In genomic region chr19:53880716-53881481, GRCh38 we compare ENCODE assay signal across 18 cellular contexts. TPM values are rescaled to one million over a fixed set of nuclear protein-coding genes. Genes with fewer than 3 reads are reported as not detected.
DNase-seq lines count a peak whose midpoint lies in the region; ATAC-seq and TF ChIP-seq lines count a peak whose summit lies in the region.
"Had no signal": no experiment of that assay in that cellular context is flagged by ENCODE, and none has a peak within 500 bp of the region (broad histone marks: within the 10 kb centered on the region; RNA-seq: fewer than 3 reads in every experiment).

No MANE protein-coding gene starts in this region.

- CTCF ChIA-PET in activated CD8-positive, alpha-beta memory T cell treated with anti-CD3 and anti-CD28 coated beads, Interleukin-2, amount 10 ng/mL, durations not matched to agents 7 days and 5 days (lab: Charles Lee): interaction anchor here (1.0 to 1.6 kb wide), 9 partner anchors 8 to 143 kb away, joined by 3 to 13 read pairs (median 5); partner anchors contain the start of gene MYADM

- H3K27me3 ChIP-seq in ACC112 (ENCODE audit: insufficient read depth, low read length) (peaks cover 41% of the 10 kb centered on the region), GM23338 (ENCODE audit: insufficient read depth) (peaks cover 11% of the 10 kb centered on the region), WERI-Rb-1 (ENCODE audit: insufficient read depth, low read depth, severe bottlenecking) (peaks cover 26% of the 10 kb centered on the region), iPS-20b (ENCODE audit: insufficient read depth, low read length) (peaks cover 52% of the 10 kb centered on the region), stomach (peaks cover 18 to 72% (median 34%) of the 10 kb centered on the region in 3 donors)

- WGBS in stomach, 5 donors: 23 to 37% (median 30%) methylated on average over 5 to 6 of the region's 6 CpGs

- no peak overlapping the region for H3K27ac Mint-ChIP-seq in GM23338
- H3K27ac Mint-ChIP-seq in activated CD8-positive, alpha-beta memory T cell treated with anti-CD3 and anti-CD28 coated beads, Interleukin-2, amount 10 ng/mL, durations not matched to agents 7 days and 5 days: no peak overlapping the region
- H3K27ac Mint-ChIP-seq: dendritic cell treated with granulocyte-macrophage colony-stimulating factor and Interleukin-4, amounts not matched to agents 40 ng/mL and 50 ng/mL, for 4 days; stimulated activated naive B cell treated with anti-CD40 and anti-IgM and Interleukin-4, amounts not matched to agents 10 μg/mL and 1 μg/mL and 100 μg/mL, for 72 hours; T-helper 17 cell had no signal

- peaks cover 27% of the 10 kb centered on the region for H3F3A ChIP-seq in GM23338 (replicated peaks; ENCODE audit: low read depth)

- H3K36me3 ChIP-seq in ACC112 (ENCODE audit: insufficient read depth, low read length) (no peaks in the 10 kb centered on the region), GM23338 (ENCODE audit: insufficient read depth) (no peaks in the 10 kb centered on the region), WERI-Rb-1 (no peaks in the 10 kb centered on the region; the same call in 1 of the 2 replicates), iPS-20b (ENCODE audit: insufficient read depth, low read depth, low read length) (peaks cover 6% of the 10 kb centered on the region; the same call in 1 of the 2 replicates), stomach (peaks cover 0 to 11% (median 8%) of the 10 kb centered on the region in 4 donors)

- TF ChIP-seq EP300 in stomach (IDR thresholded peaks at IDR 0.05): no peak

- peaks cover 29% of the 10 kb centered on the region for H3K27me3 Mint-ChIP-seq in GM23338 (ENCODE audit: insufficient read depth, low read depth, poor library complexity)
- H3K27me3 Mint-ChIP-seq in activated CD8-positive, alpha-beta memory T cell treated with anti-CD3 and anti-CD28 coated beads, Interleukin-2, amount 10 ng/mL, durations not matched to agents 7 days and 5 days: peaks cover 31% of the 10 kb centered on the region

- TF ChIP-seq CTCF in GM23338 (conservative IDR thresholded peaks at IDR 0.05; ENCODE audit: low read depth in 2 of 2) (no peak), WERI-Rb-1 (IDR thresholded peaks at IDR 0.05; ENCODE audit: low read depth, low read length) (no peak), stomach (IDR thresholded peaks at IDR 0.05) (no peak)

- no peaks in the 10 kb centered on the region for H4K20me1 ChIP-seq in GM23338 (replicated peaks; ENCODE audit: insufficient read depth)

- H3K4me1 ChIP-seq in ACC112 (ENCODE audit: control insufficient read depth, insufficient read depth, low read length, unreplicated experiment) (no peaks in the 10 kb centered on the region), GM23338 (ENCODE audit: insufficient read depth) (peaks cover 38% of the 10 kb centered on the region), iPS-20b (ENCODE audit: insufficient read depth, low read length) (peaks cover 24% of the 10 kb centered on the region), stomach (peaks cover 13 to 54% (median 42%) of the 10 kb centered on the region in 4 donors)

- peak overlapping the region; percentile 81 for H3K4me2 ChIP-seq in GM23338

- no peak for TF ChIP-seq POLR2A in stomach (IDR thresholded peaks at IDR 0.05)

- no peaks in the 10 kb centered on the region for H3K9me2 ChIP-seq in GM23338 (ENCODE audit: insufficient read depth)

- peak overlapping the region; percentile 66 for H3K4me3 ChIP-seq in ACC112 (ENCODE audit: low read depth, low read length)
- peak overlapping the region; percentile 89 for H3K4me3 ChIP-seq in GM23338
- peak overlapping the region; percentile 47 for H3K4me3 ChIP-seq in WERI-Rb-1 (ENCODE audit: low read depth, low read length)
- H3K4me3 ChIP-seq in iPS-20b (ENCODE audit: low read length): peak overlapping the region; percentile 68
- no peak overlapping the region for H3K4me3 ChIP-seq in stomach

- H3K79me2 ChIP-seq in ACC112 (ENCODE audit: control insufficient read depth, insufficient read depth, low read length, unreplicated experiment): no peaks in the 10 kb centered on the region
- no peaks in the 10 kb centered on the region for H3K79me2 ChIP-seq in GM23338 (replicated peaks; ENCODE audit: insufficient read depth)

- H3K9ac ChIP-seq in iPS-20b (ENCODE audit: low read depth, low read length): no peak overlapping the region

- H3K27ac ChIP-seq in ACC112 (ENCODE audit: low read depth, low read length) (no peak overlapping the region), GM23338 (ENCODE audit: low read depth) (peak overlapping the region; percentile 76), WERI-Rb-1 (no peak overlapping the region), iPS-20b (ENCODE audit: low read length) (no peak overlapping the region), stomach (no peak overlapping the region)
- H3K27ac ChIP-seq: Peyer's patch had no signal

- H3K4me1 Mint-ChIP-seq in GM23338: peaks cover 23% of the 10 kb centered on the region
- H3K4me1 Mint-ChIP-seq in activated CD8-positive, alpha-beta memory T cell treated with anti-CD3 and anti-CD28 coated beads, Interleukin-2, amount 10 ng/mL, durations not matched to agents 7 days and 5 days: peaks cover 23% of the 10 kb centered on the region

- DNase-seq in GM23338 (ENCODE audit: low spot score) (peak; percentile 71), WERI-Rb-1 (no peak), stomach (no peak)
- no peak for DNase-seq in activated CD8-positive, alpha-beta memory T cell treated with anti-CD3 and anti-CD28 coated beads, Interleukin-2, amount 10 ng/mL, durations not matched to agents 7 days and 5 days
- DNase-seq: activated CD4-positive, alpha-beta T cell treated with anti-CD3 and anti-CD28 coated beads, Interleukin-2, amount 50 U/mL, for 1 hour; NCI-H1092; NCI-H2227 treated with DMSO at 0.1 percent for 48 hours; Peyer's patch; stimulated activated CD4-positive, alpha-beta T cell treated with anti-CD3 and anti-CD28 coated beads, Interleukin-4, amount 100 ng/mL, for 1 hour; stimulated activated naive B cell treated with anti-CD40 and anti-IgM and Interleukin-4, amounts not matched to agents 10 μg/mL and 1 μg/mL and 100 μg/mL, for 72 hours; T-helper 17 cell had no signal

- peaks cover 3% of the 10 kb centered on the region; the same call in 2 of the 3 replicates for H3K36me3 Mint-ChIP-seq in GM23338 (ENCODE audit: low read depth)
- H3K36me3 Mint-ChIP-seq in activated CD8-positive, alpha-beta memory T cell treated with anti-CD3 and anti-CD28 coated beads, Interleukin-2, amount 10 ng/mL, durations not matched to agents 7 days and 5 days: peaks cover 9% of the 10 kb centered on the region

- H2AFZ ChIP-seq in ACC112 (ENCODE audit: low read length, unreplicated experiment): no peak overlapping the region
- H2AFZ ChIP-seq in GM23338: no peak overlapping the region

- no peaks in the 10 kb centered on the region for H3K9me3 ChIP-seq in WERI-Rb-1 (ENCODE audit: severe bottlenecking)
- H3K9me3 ChIP-seq in iPS-20b (ENCODE audit: insufficient read depth, low read depth, low read length): no peaks in the 10 kb centered on the region
- H3K9me3 ChIP-seq in stomach: no peaks in the 10 kb centered on the region
- H3K9me3 ChIP-seq: Peyer's patch had no signal

- no peaks in the 10 kb centered on the region for H3K9me3 Mint-ChIP-seq in GM23338
- H3K9me3 Mint-ChIP-seq in activated CD8-positive, alpha-beta memory T cell treated with anti-CD3 and anti-CD28 coated beads, Interleukin-2, amount 10 ng/mL, durations not matched to agents 7 days and 5 days (ENCODE audit: low read depth): no peaks in the 10 kb centered on the region
- H3K9me3 Mint-ChIP-seq: dendritic cell treated with granulocyte-macrophage colony-stimulating factor and Interleukin-4, amounts not matched to agents 40 ng/mL and 50 ng/mL, for 4 days; stimulated activated naive B cell treated with anti-CD40 and anti-IgM and Interleukin-4, amounts not matched to agents 10 μg/mL and 1 μg/mL and 100 μg/mL, for 72 hours had no signal

- intact Hi-C loops in stomach (cut with DNase I; ENCODE audit: low total_unique reads): no loop called here

- H3K4me3 Mint-ChIP-seq in GM23338: no peak overlapping the region
- H3K4me3 Mint-ChIP-seq in activated CD8-positive, alpha-beta memory T cell treated with anti-CD3 and anti-CD28 coated beads, Interleukin-2, amount 10 ng/mL, durations not matched to agents 7 days and 5 days: no peak overlapping the region
- H3K4me3 Mint-ChIP-seq: dendritic cell treated with granulocyte-macrophage colony-stimulating factor and Interleukin-4, amounts not matched to agents 40 ng/mL and 50 ng/mL, for 4 days; stimulated activated naive B cell treated with anti-CD40 and anti-IgM and Interleukin-4, amounts not matched to agents 10 μg/mL and 1 μg/mL and 100 μg/mL, for 72 hours; T-helper 17 cell had no signal

- ATAC-seq in GM23338 (peak; percentile 12), HG03457 (IDR thresholded peaks at IDR 0.05; ENCODE audit: unreplicated experiment) (no peak), HG02623 (IDR thresholded peaks at IDR 0.05; ENCODE audit: unreplicated experiment) (no peak)
- ATAC-seq in activated CD8-positive, alpha-beta memory T cell treated with anti-CD3 and anti-CD28 coated beads, Interleukin-2, amount 10 ng/mL, durations not matched to agents 7 days and 5 days: no peak

TF ChIP-seq in GM23338, 12 proteins besides CTCF, POLR2A, EP300 and RAD21 (continues in another document):
- TF ChIP-seq ZNF114 (CRISPR knock-in tag; IDR thresholded peaks at IDR 0.05): no peak

RNA-seq across cellular contexts. Expression of gene PRKCG, which starts 1.1 kb away (rescaled TPM):
- total RNA-seq in GM23338 (2014; rRNA removed; shearing (Covaris generic)): 11.1 and 15.9 TPM in 2 replicates
- polyA plus RNA-seq in GM23338 (2016; fragmentation: Nextera tagmentation; extraction: Ambion mirVana): 14.9 and 15.4 TPM in 2 replicates
- total RNA-seq in activated CD8-positive, alpha-beta memory T cell treated with anti-CD3 and anti-CD28 coated beads, Interleukin-2, amount 10 ng/mL, durations not matched to agents 7 days and 5 days: not detected
- total RNA-seq in stomach: not detected
- under 1 TPM in 2 of 3 donors, not detected in 1; 0.25 to 0.30 TPM for polyA plus RNA-seq in stomach

RNA-seq across cellular contexts. Expression of gene MYADM, which starts 13.2 kb away (rescaled TPM):
- 40.5 and 57.1 TPM in 2 replicates for total RNA-seq in GM23338 (2014; rRNA removed; shearing (Covaris generic))
- polyA plus RNA-seq in GM23338 (2016; fragmentation: Nextera tagmentation; extraction: Ambion mirVana) (43.6 and 49.9 TPM in 2 replicates), stomach (10 to 100 TPM; 24.0 to 28.9 (median 24.5) TPM)
- 10 to 100 TPM; 52.2 to 69.4 TPM for total RNA-seq in activated CD8-positive, alpha-beta memory T cell treated with anti-CD3 and anti-CD28 coated beads, Interleukin-2, amount 10 ng/mL, durations not matched to agents 7 days and 5 days
- 100 to 1,000 TPM in 2 of 5 donors, 10 to 100 TPM in 3; 20.7 to 195 (median 72.8) TPM for total RNA-seq in stomach

RNA-seq across cellular contexts. Expression of gene CACNG7, which starts 28.2 kb away (rescaled TPM):
- total RNA-seq in GM23338 (2014; rRNA removed; shearing (Covaris generic)): 15.6 and 17.9 TPM in 2 replicates
- polyA plus RNA-seq in GM23338 (2016; fragmentation: Nextera tagmentation; extraction: Ambion mirVana) (9.4 and 9.8 TPM in 2 replicates), stomach (under 1 TPM in 1 of 3 donors, not detected in 2; 0.05 TPM)
- total RNA-seq in activated CD8-positive, alpha-beta memory T cell treated with anti-CD3 and anti-CD28 coated beads, Interleukin-2, amount 10 ng/mL, durations not matched to agents 7 days and 5 days: not detected
- not detected for total RNA-seq in stomach
- total RNA-seq: HT-29, mucosa of gallbladder, Peyer's patch, T-helper 17 cell had no signal

RNA-seq across cellular contexts. Expression of gene NLRP12, which starts 56.8 kb away (rescaled TPM):
- 7.5 and 8.4 TPM in 2 replicates for total RNA-seq in GM23338 (2014; rRNA removed; shearing (Covaris generic))
- polyA plus RNA-seq in GM23338 (2016; fragmentation: Nextera tagmentation; extraction: Ambion mirVana) (1.9 and 2.6 TPM in 2 replicates), stomach (under 1 TPM in 2 of 3 donors, not detected in 1; 0.05 to 0.06 TPM)
- not detected for total RNA-seq in activated CD8-positive, alpha-beta memory T cell treated with anti-CD3 and anti-CD28 coated beads, Interleukin-2, amount 10 ng/mL, durations not matched to agents 7 days and 5 days
- total RNA-seq in stomach: under 1 TPM in 1 of 5 donors, not detected in 4; 0.18 TPM
- total RNA-seq: HT-29 had no signal

Comparison
In these comparisons a context has a peak if more than half of its experiments do, and no peak if none do; other contexts are left out.
1. H3K4me3 ChIP-seq: peak in ACC112 (single experiment), GM23338 (single experiment), WERI-Rb-1 (single experiment) and iPS-20b (single experiment); none in stomach (0 of 4).
2. RNA of gene PRKCG, which starts 1.1 kb away (total RNA-seq): 11.1 to 15.9 TPM in GM23338; not detected in activated CD8-positive, alpha-beta memory T cell treated with anti-CD3 and anti-CD28 coated beads, Interleukin-2, amount 10 ng/mL, durations not matched to agents 7 days and 5 days and not detected in stomach; every median in the first group is over 10 times any median in the second.
3. RNA of gene CACNG7, which starts 28.2 kb away (total RNA-seq): 15.6 to 17.9 TPM in GM23338; not detected in activated CD8-positive, alpha-beta memory T cell treated with anti-CD3 and anti-CD28 coated beads, Interleukin-2, amount 10 ng/mL, durations not matched to agents 7 days and 5 days and not detected in stomach; every median in the first group is over 10 times any median in the second.